8 cellular contexts compared by ENCODE assay signal in the genomic region with DNA sequence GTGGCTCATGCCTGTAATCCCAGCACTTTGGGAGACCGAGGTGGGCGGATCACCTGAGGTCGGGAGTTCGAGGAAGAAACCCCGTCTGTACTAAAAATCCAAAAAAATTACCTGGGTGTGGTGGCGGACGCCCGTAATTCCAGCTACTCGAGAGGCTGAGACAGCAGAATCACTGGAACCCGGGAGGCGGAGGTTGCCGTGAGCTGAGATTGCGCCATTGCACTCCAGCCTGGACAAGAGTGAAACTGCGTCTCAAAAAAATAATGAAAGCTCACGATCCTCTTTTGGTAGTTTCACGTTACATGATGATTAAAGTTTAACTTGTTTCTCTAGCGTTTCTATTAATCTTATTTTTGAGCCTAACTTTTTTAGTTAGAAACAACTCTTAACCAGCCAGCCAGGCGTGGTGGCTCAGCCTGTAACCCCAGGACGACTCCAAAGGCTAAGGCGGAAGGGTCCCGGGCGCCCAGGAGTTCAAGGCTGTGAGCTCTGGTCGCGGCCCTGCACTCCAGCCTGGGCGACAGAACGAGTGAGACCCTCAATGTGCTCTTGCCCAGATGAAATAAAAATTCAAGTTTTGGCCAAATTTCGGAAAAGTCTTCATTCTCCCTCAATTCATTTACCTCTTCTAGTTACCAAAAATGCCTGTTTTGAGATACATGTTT. TPM values are rescaled to one million over a fixed set of nuclear protein-coding genes. Genes with fewer than 3 reads are reported as not detected.
DNase-seq lines count a peak whose midpoint lies in the region; ATAC-seq, FAIRE-seq and TF ChIP-seq lines count a peak whose summit lies in the region.

No MANE protein-coding gene starts in this region.

- 64% methylated on average over 27 of the region's 27 CpGs for WGBS in HepG2 (ENCODE audit: low lambda C conversion rate)

- CTCF ChIA-PET in activated naive CD4-positive, alpha-beta T cell treated with anti-CD3 and anti-CD28 coated beads, Interleukin-2, amount 10 ng/mL, durations not matched to agents 7 days and 5 days (lab: Charles Lee) = interaction anchor here (0.9 to 2.1 kb wide), 2 partner anchors 14 to 31 kb away, joined by 3 to 13 read pairs; partner anchors contain the start of gene MYLK4
- CTCF ChIA-PET in HepG2 (lab: Yijun Ruan, JAX; ENCODE audit: low intra/inter-chr PET ratio, low total read pairs) = no interaction called here

- TF ChIP-seq RAD21 in HepG2 (CRISPR knock-in tag; IDR thresholded peaks at IDR 0.05) = no peak

- H3K36me3 Mint-ChIP-seq in activated naive CD4-positive, alpha-beta T cell treated with anti-CD3 and anti-CD28 coated beads, Interleukin-2, amount 10 ng/mL, durations not matched to agents 7 days and 5 days = peaks cover 10% of the 10 kb centered on the region

- no peak for TF ChIP-seq POLR2A in HepG2 (IDR thresholded peaks at IDR 0.05; ENCODE audit: insufficient read depth in 1 of 2, low read depth in 2 of 2, low read length in 2 of 2)
- no peak for TF ChIP-seq POLR2A in uterus (IDR thresholded peaks at IDR 0.05)

- intact Hi-C loops in ascending aorta (cut with DNase I) = loop anchor here (2.0 kb wide), 1 partner anchor 225 kb away; no protein-coding TSS in a partner anchor
- intact Hi-C loops in HepG2 (cut with micrococcal nuclease; ENCODE audit: unreplicated experiment) = loop anchor here (2.0 kb wide), 1 partner anchor 77 kb away; the partner anchor contains the start of gene SERPINB1
- intact Hi-C loops in uterus (cut with DNase I; ENCODE audit: low total_unique reads) = no loop called here

- peaks cover 27% of the 10 kb centered on the region for H4K20me1 ChIP-seq in HepG2 (ENCODE audit: insufficient read depth, low read length)

- no peak overlapping the region for H2AFZ ChIP-seq in HepG2 (ENCODE audit: low read length)

- peak overlapping the region; percentile 89 for H3K9ac ChIP-seq in HepG2 (ENCODE audit: insufficient read depth, low read depth, low read length)

- POLR2A ChIA-PET in HepG2 (lab: Yijun Ruan, JAX) = interaction anchor here (1.8 to 2.0 kb wide), 2 partner anchors 77 to 113 kb away, joined by 7 to 9 read pairs; partner anchors contain the start of gene SERPINB1

- H3K4me1 ChIP-seq in ascending aorta = peaks cover 6 to 11% of the 10 kb centered on the region in 2 donors
- H3K4me1 ChIP-seq in HepG2 (ENCODE audit: insufficient read depth, low read length) = peaks cover 32% of the 10 kb centered on the region
- peaks cover 0 to 4% of the 10 kb centered on the region in 2 donors for H3K4me1 ChIP-seq in uterus

- H3K4me2 ChIP-seq in HepG2 (ENCODE audit: low read depth, low read length) = peak overlapping the region; percentile 95

- no TSS peak for BruUV-seq in HepG2 (replicated peaks; lab: Mats Ljungman, UMichigan)

- peak overlapping the region; percentile 60 to 64 for H3K4me3 ChIP-seq in ascending aorta
- peak overlapping the region; percentile 64 to 77 (median 64) for H3K4me3 ChIP-seq in HepG2 (replicated peaks in 1 of 3; ENCODE audit: insufficient read depth in 1 of 3, low read depth in 2 of 3, low read length in 3 of 3)
- peak overlapping the region in 1 of 2 donors; percentile 42 for H3K4me3 ChIP-seq in uterus

- TF ChIP-seq EP300 in HepG2 (IDR thresholded peaks at IDR 0.05; ENCODE audit: low read depth in 2 of 2, low read length in 2 of 2) = no peak
- no peak for TF ChIP-seq EP300 in HepG2 (CRISPR knock-in tag; IDR thresholded peaks at IDR 0.05; ENCODE audit: borderline replicate concordance)

- DNase-seq in activated naive CD4-positive, alpha-beta T cell treated with anti-CD3 and anti-CD28 coated beads, Interleukin-2, amount 10 ng/mL, durations not matched to agents 7 days and 5 days = no peak
- no peak for DNase-seq in activated naive CD4-positive, alpha-beta T cell treated with anti-CD3 and anti-CD28 coated beads, Interleukin-2, amount 50 U/mL, for 16 hours
- no peak for DNase-seq in ascending aorta (ENCODE audit: low spot score in 2 of 2)
- DNase-seq in HepG2 (ENCODE audit: low spot score) = no peak
- DNase-seq in uterus = no peak
- DNase-seq in mesenteric fat pad (ENCODE audit: low spot score) = no peak
- no peak for DNase-seq in stimulated activated CD4-positive, alpha-beta T cell treated with anti-CD3 and anti-CD28 coated beads, Interleukin-4, amount 100 ng/mL, for 24 hours

- H3K4me3 Mint-ChIP-seq in activated naive CD4-positive, alpha-beta T cell treated with anti-CD3 and anti-CD28 coated beads, Interleukin-2, amount 10 ng/mL, durations not matched to agents 7 days and 5 days = peak overlapping the region; percentile 80

- H3K79me2 ChIP-seq in HepG2 (ENCODE audit: insufficient read depth, low read length) = peaks cover 33% of the 10 kb centered on the region

- no peak for FAIRE-seq in HepG2 (lab: Jason Lieb, UNC)

- H3K27ac ChIP-seq in ascending aorta (peak overlapping the region; percentile 90), HepG2 (ENCODE audit: extremely low read length, insufficient read depth, low read length) (peak overlapping the region; percentile 92), uterus (peak overlapping the region; percentile 82 to 83)

- no peaks in the 10 kb centered on the region for H3K36me3 ChIP-seq in ascending aorta
- H3K36me3 ChIP-seq in HepG2 (replicated peaks in 1 of 2; ENCODE audit: control insufficient read depth in 1 of 2, insufficient read depth in 2 of 2, low read length in 2 of 2) = peaks cover 0 to 7% of the 10 kb centered on the region in 2 experiments; a peak in 3 of 5 replicates
- no peaks in the 10 kb centered on the region for H3K36me3 ChIP-seq in uterus

- H3K27me3 ChIP-seq in ascending aorta (no peaks in the 10 kb centered on the region), HepG2 (ENCODE audit: control insufficient read depth in 1 of 2, insufficient read depth in 2 of 2, low read length in 2 of 2) (no peaks in the 10 kb centered on the region; a peak in 2 of 5 replicates), uterus (no peaks in the 10 kb centered on the region)

- H3K27ac Mint-ChIP-seq in activated naive CD4-positive, alpha-beta T cell treated with anti-CD3 and anti-CD28 coated beads, Interleukin-2, amount 10 ng/mL, durations not matched to agents 7 days and 5 days = peak overlapping the region; percentile 98

- ATAC-seq in HepG2 = no peak
- no peak for ATAC-seq in HG03045 (IDR thresholded peaks at IDR 0.05; ENCODE audit: unreplicated experiment)

- TF ChIP-seq CTCF in ascending aorta (IDR thresholded peaks at IDR 0.05) = no peak
- 0 out of 2 replicates have a peak, but pooled peaks have one; percentile 8 for TF ChIP-seq CTCF in HepG2 (CRISPR knock-in tag; IDR thresholded peaks at IDR 0.05)
- no peak for TF ChIP-seq CTCF in uterus (IDR thresholded peaks at IDR 0.05)

- H3K9me3 Mint-ChIP-seq in activated naive CD4-positive, alpha-beta T cell treated with anti-CD3 and anti-CD28 coated beads, Interleukin-2, amount 10 ng/mL, durations not matched to agents 7 days and 5 days = no peaks in the 10 kb centered on the region

- H3K9me3 ChIP-seq in ascending aorta (no peaks in the 10 kb centered on the region), HepG2 (ENCODE audit: low read length) (no peaks in the 10 kb centered on the region), uterus (no peaks in the 10 kb centered on the region)

- no peaks in the 10 kb centered on the region for H3K27me3 Mint-ChIP-seq in activated naive CD4-positive, alpha-beta T cell treated with anti-CD3 and anti-CD28 coated beads, Interleukin-2, amount 10 ng/mL, durations not matched to agents 7 days and 5 days

- H3K4me1 Mint-ChIP-seq in activated naive CD4-positive, alpha-beta T cell treated with anti-CD3 and anti-CD28 coated beads, Interleukin-2, amount 10 ng/mL, durations not matched to agents 7 days and 5 days = peaks cover 39% of the 10 kb centered on the region

- in situ Hi-C loops in HepG2 (cut with HindIII; ENCODE audit: extremely low pct_ligation_motif_present, low pct_unique_long_range_greater_than_20kb) = no loop called here

RNA-seq across cellular contexts. Expression of gene WRNIP1, which starts 1.2 kb away (rescaled TPM):
- total RNA-seq in ascending aorta (100 TPM), HepG2 (2016; rRNA removed; fragmentation: Illumina TruSeq; extraction: Trizol) (88.9 and 90.3 TPM in 2 replicates), uterus (10 to 100 TPM; 34.1 to 50.5 (median 41.7) TPM), mesenteric fat pad (24.5 TPM)
- total RNA-seq in HepG2 (2016; cell fraction: cytosol; rRNA removed; fragmentation: Illumina TruSeq; extraction: Trizol; ENCODE audit: low read depth) = 14.5 and 15.0 TPM in 2 replicates
- 82.7 and 90.1 TPM in 2 replicates for total RNA-seq in HepG2 (2016; cell fraction: insoluble cytoplasmic fraction; rRNA removed; fragmentation: Illumina TruSeq; extraction: Trizol)
- 49.2 and 50.7 TPM in 2 replicates for total RNA-seq in HepG2 (2016; cell fraction: membrane; rRNA removed; fragmentation: Illumina TruSeq; extraction: Trizol)
- 48.4 and 54.7 TPM in 2 replicates for total RNA-seq in HepG2 (2016; cell fraction: nucleus; rRNA removed; fragmentation: Illumina TruSeq; extraction: Trizol)
- polyA plus RNA-seq in HepG2 (2011; rRNA removed) = 73.4 and 77.7 TPM in 2 replicates
- polyA plus RNA-seq in HepG2 (2011; cell fraction: cytosol; rRNA removed) = 83.3 and 106 TPM in 2 replicates
- 69.3 and 70.9 TPM in 2 replicates for polyA plus RNA-seq in HepG2 (2011; cell fraction: nucleus; rRNA removed)
- 57.7 and 65.4 TPM in 2 replicates for polyA plus RNA-seq in HepG2 (2012)
- 15.1 and 16.9 TPM in 2 replicates for polyA plus RNA-seq in HepG2 (2016; cell fraction: cytosol; fragmentation: Illumina TruSeq; extraction: Trizol; ENCODE audit: low read depth)
- 96.1 and 98.5 TPM in 2 replicates for polyA plus RNA-seq in HepG2 (2016; cell fraction: insoluble cytoplasmic fraction; fragmentation: Illumina TruSeq; extraction: Trizol; ENCODE audit: low read depth)
- 36.1 and 39.8 TPM in 2 replicates for polyA plus RNA-seq in HepG2 (2016; cell fraction: membrane; fragmentation: Illumina TruSeq; extraction: Trizol; ENCODE audit: low read depth)
- polyA plus RNA-seq in HepG2 (2016; cell fraction: nucleus; fragmentation: Illumina TruSeq; extraction: Trizol; ENCODE audit: insufficient read depth, low read depth) = 90.6 and 97.4 TPM in 2 replicates
- 73.1 and 84.7 TPM in 2 replicates for polyA minus RNA-seq in HepG2 (2011; rRNA and poly(A)+ RNA removed; ENCODE audit: low replicate concordance)
- polyA minus RNA-seq in HepG2 (2011; cell fraction: cytosol; rRNA and poly(A)+ RNA removed) = 32.4 and 32.5 TPM in 2 replicates
- polyA minus RNA-seq in HepG2 (2011; cell fraction: nucleus; rRNA and poly(A)+ RNA removed) = 39.9 and 43.4 TPM in 2 replicates

RNA-seq across cellular contexts. Expression of gene MYLK4, which starts 13.3 kb away (rescaled TPM):
- total RNA-seq in ascending aorta (not detected), HepG2 (2016; rRNA removed; fragmentation: Illumina TruSeq; extraction: Trizol) (0.15 and 0.29 TPM in 2 replicates), uterus (1 to 10 TPM; 1.2 to 6.4 (median 1.3) TPM), mesenteric fat pad (0.61 TPM)
- 0.09 and 0.10 TPM in 2 replicates for total RNA-seq in HepG2 (2016; cell fraction: cytosol; rRNA removed; fragmentation: Illumina TruSeq; extraction: Trizol; ENCODE audit: low read depth)
- total RNA-seq in HepG2 (2016; cell fraction: insoluble cytoplasmic fraction; rRNA removed; fragmentation: Illumina TruSeq; extraction: Trizol) = 0.16 and 0.32 TPM in 2 replicates
- 0.03 and 0.10 TPM in 2 replicates for total RNA-seq in HepG2 (2016; cell fraction: membrane; rRNA removed; fragmentation: Illumina TruSeq; extraction: Trizol)
- total RNA-seq in HepG2 (2016; cell fraction: nucleus; rRNA removed; fragmentation: Illumina TruSeq; extraction: Trizol) = 0.31 and 0.34 TPM in 2 replicates
- 0.26 and 0.46 TPM in 2 replicates for polyA plus RNA-seq in HepG2 (2011; rRNA removed)
- 0.07 and 0.17 TPM in 2 replicates for polyA plus RNA-seq in HepG2 (2011; cell fraction: cytosol; rRNA removed)
- polyA plus RNA-seq in HepG2 (2011; cell fraction: nucleus; rRNA removed) = 1.3 and 2.2 TPM in 2 replicates
- 0.49 and 0.50 TPM in 2 replicates for polyA plus RNA-seq in HepG2 (2012)
- polyA plus RNA-seq in HepG2 (2016; cell fraction: cytosol; fragmentation: Illumina TruSeq; extraction: Trizol; ENCODE audit: low read depth) = 0.02 TPM in 1 of 2 replicates, not detected in the other
- polyA plus RNA-seq in HepG2 (2016; cell fraction: insoluble cytoplasmic fraction; fragmentation: Illumina TruSeq; extraction: Trizol; ENCODE audit: low read depth) = 0.11 and 0.14 TPM in 2 replicates
- 0.06 and 0.08 TPM in 2 replicates for polyA plus RNA-seq in HepG2 (2016; cell fraction: membrane; fragmentation: Illumina TruSeq; extraction: Trizol; ENCODE audit: low read depth)
- polyA plus RNA-seq in HepG2 (2016; cell fraction: nucleus; fragmentation: Illumina TruSeq; extraction: Trizol; ENCODE audit: insufficient read depth, low read depth) = 0.44 and 0.70 TPM in 2 replicates
- polyA minus RNA-seq in HepG2 (2011; rRNA and poly(A)+ RNA removed; ENCODE audit: low replicate concordance) = 0.10 and 0.33 TPM in 2 replicates
- polyA minus RNA-seq in HepG2 (2011; cell fraction: cytosol; rRNA and poly(A)+ RNA removed) = 0.09 TPM in 1 of 2 replicates, not detected in the other
- 0.64 and 0.87 TPM in 2 replicates for polyA minus RNA-seq in HepG2 (2011; cell fraction: nucleus; rRNA and poly(A)+ RNA removed)
